Comparison of ENCODE assay signal across 9 cellular contexts in genomic region chr2:23452853-23453420, GRCh38.
DNase-seq lines count a peak whose midpoint lies in the region; ATAC-seq, FAIRE-seq and TF ChIP-seq lines count a peak whose summit lies in the region.
"Had no signal": no experiment of that assay in that cellular context is flagged by ENCODE, and none has a peak within 500 bp of the region (broad histone marks: within the 10 kb centered on the region; RNA-seq: fewer than 3 reads in every experiment).

No MANE protein-coding gene starts in this region.

- WGBS in smooth muscle cell (ENCODE audit: low lambda C conversion rate), result 23% methylated on average over 9 of the region's 9 CpGs

- H3K27me3 ChIP-seq in CD8-positive, alpha-beta T cell (ENCODE audit: insufficient read depth, low read length), result no peaks in the 10 kb centered on the region
- H3K27me3 ChIP-seq in astrocyte (ENCODE audit: insufficient read depth, low read length) (peaks cover 4% of the 10 kb centered on the region), smooth muscle cell (ENCODE audit: low read depth) (no peaks in the 10 kb centered on the region), dorsolateral prefrontal cortex (peaks cover 0 to 14% (median 0%) of the 10 kb centered on the region in 45 donors)

- H3K4me3 Mint-ChIP-seq in CD8-positive, alpha-beta T cell, result peak overlapping the region; percentile 47
- H3K4me3 Mint-ChIP-seq in astrocyte (ENCODE audit: unreplicated experiment), result no peak overlapping the region

- POLR2A ChIA-PET in CD8-positive, alpha-beta T cell (lab: Charles Lee), result no interaction called here

- intact Hi-C loops in CD8-positive, alpha-beta T cell (cut with DNase I, micrococcal nuclease), result no loop called here
- intact Hi-C loops in dorsolateral prefrontal cortex (cut with DNase I), result no loop called here

- H3K27ac ChIP-seq in CD8-positive, alpha-beta T cell (ENCODE audit: low read depth, low read length), result no peak overlapping the region
- no peak overlapping the region for H3K27ac ChIP-seq in astrocyte (ENCODE audit: low read depth, low read length)
- H3K27ac ChIP-seq in smooth muscle cell (ENCODE audit: low read depth), result peak overlapping the region; percentile 82
- no peak overlapping the region for H3K27ac ChIP-seq in dorsolateral prefrontal cortex
- H3K27ac ChIP-seq: parathyroid adenoma had no signal

- H3K36me3 ChIP-seq in CD8-positive, alpha-beta T cell (ENCODE audit: insufficient read depth, low read length), result no peaks in the 10 kb centered on the region
- H3K36me3 ChIP-seq in astrocyte (ENCODE audit: insufficient read depth, low read length) (no peaks in the 10 kb centered on the region), smooth muscle cell (ENCODE audit: low read depth) (no peaks in the 10 kb centered on the region)

- peaks cover 4% of the 10 kb centered on the region for H3F3A ChIP-seq in smooth muscle cell (ENCODE audit: low read depth)

- peak; percentile 84 for ATAC-seq in CD8-positive, alpha-beta T cell
- peak; percentile 36 for ATAC-seq in GM19463 (IDR thresholded peaks at IDR 0.05; ENCODE audit: unreplicated experiment)

- H3K27me3 Mint-ChIP-seq in CD8-positive, alpha-beta T cell (ENCODE audit: low read depth), result peaks cover 13% of the 10 kb centered on the region
- peaks cover 29% of the 10 kb centered on the region for H3K27me3 Mint-ChIP-seq in astrocyte (ENCODE audit: low read depth, unreplicated experiment)

- H3K36me3 Mint-ChIP-seq in CD8-positive, alpha-beta T cell, result no peaks in the 10 kb centered on the region
- peaks cover 2% of the 10 kb centered on the region for H3K36me3 Mint-ChIP-seq in astrocyte (ENCODE audit: low read depth, unreplicated experiment)

- peak overlapping the region; percentile 43 for H3K27ac Mint-ChIP-seq in CD8-positive, alpha-beta T cell
- peak overlapping the region; percentile 8 for H3K27ac Mint-ChIP-seq in astrocyte (ENCODE audit: unreplicated experiment)

- CTCF ChIA-PET in CD8-positive, alpha-beta T cell (lab: Charles Lee), result no interaction called here

- DNase-seq in CD8-positive, alpha-beta T cell, result peak in 2 of 7 experiments; percentile 49 to 73
- DNase-seq in Jurkat, Clone E6-1 (ENCODE audit: low read depth, low spot score), result peak; percentile 89
- DNase-seq in astrocyte (ENCODE audit: low read depth) (peak; percentile 72), smooth muscle cell (lab: John Stamatoyannopoulos, UW; ENCODE audit: unreplicated experiment) (no peak), D341Med (ENCODE audit: low spot score) (no peak), DMS53 treated with DMSO at 0.1 percent for 48 hours (lab: John Stamatoyannopoulos, UW; ENCODE audit: unreplicated experiment) (no peak), dorsolateral prefrontal cortex (no peak)

- H3K9me3 ChIP-seq in CD8-positive, alpha-beta T cell (ENCODE audit: low read length), result no peaks in the 10 kb centered on the region
- H3K9me3 ChIP-seq in astrocyte (ENCODE audit: insufficient read depth, low read depth, low read length), result no peaks in the 10 kb centered on the region
- no peaks in the 10 kb centered on the region for H3K9me3 ChIP-seq in smooth muscle cell (replicated peaks; ENCODE audit: low read depth)

- no peak for FAIRE-seq in astrocyte (lab: Jason Lieb, UNC)

- peaks cover 29% of the 10 kb centered on the region for H3K4me1 ChIP-seq in CD8-positive, alpha-beta T cell (ENCODE audit: insufficient read depth, low read length)
- H3K4me1 ChIP-seq in astrocyte (ENCODE audit: insufficient read depth, low read length) (peaks cover 11% of the 10 kb centered on the region), smooth muscle cell (ENCODE audit: low read depth) (peaks cover 24% of the 10 kb centered on the region)
- H3K4me1 ChIP-seq: parathyroid adenoma had no signal

- H2AFZ ChIP-seq in astrocyte (ENCODE audit: low read depth, low read length), result no peak overlapping the region
- H2AFZ ChIP-seq in smooth muscle cell (ENCODE audit: low read depth), result peak overlapping the region; percentile 73
- H2AFZ ChIP-seq: parathyroid adenoma had no signal

- H4K20me1 ChIP-seq in astrocyte (ENCODE audit: insufficient read depth, low read length) (no peaks in the 10 kb centered on the region), smooth muscle cell (ENCODE audit: low read depth) (no peaks in the 10 kb centered on the region)

- no peaks in the 10 kb centered on the region for H3K79me2 ChIP-seq in astrocyte (ENCODE audit: insufficient read depth, low read length)
- H3K79me2 ChIP-seq in smooth muscle cell (ENCODE audit: low read depth), result no peaks in the 10 kb centered on the region
- H3K79me2 ChIP-seq: parathyroid adenoma had no signal

- H3K9ac ChIP-seq in astrocyte (ENCODE audit: low read length), result no peak overlapping the region
- peak overlapping the region; percentile 44 for H3K9ac ChIP-seq in smooth muscle cell (ENCODE audit: low read depth)
- H3K9ac ChIP-seq: parathyroid adenoma had no signal

- H3K4me1 Mint-ChIP-seq in CD8-positive, alpha-beta T cell (ENCODE audit: low read depth), result peaks cover 30% of the 10 kb centered on the region
- H3K4me1 Mint-ChIP-seq in astrocyte (ENCODE audit: low read depth, unreplicated experiment), result peaks cover 25% of the 10 kb centered on the region

- peak overlapping the region; percentile 72 for H3K4me2 ChIP-seq in astrocyte (ENCODE audit: low read length)
- peak overlapping the region; percentile 79 for H3K4me2 ChIP-seq in smooth muscle cell

- no peak for TF ChIP-seq CTCF in CD8-positive, alpha-beta T cell (IDR thresholded peaks at IDR 0.05)
- TF ChIP-seq CTCF in astrocyte (IDR thresholded peaks at IDR 0.05; ENCODE audit: insufficient read depth, low read depth, low read length) (no peak), smooth muscle cell (IDR thresholded peaks at IDR 0.05; ENCODE audit: borderline replicate concordance, insufficient read depth, poor library complexity, severe bottlenecking) (no peak), dorsolateral prefrontal cortex (IDR thresholded peaks at IDR 0.05 in 54 of 56, conservative IDR thresholded peaks at IDR 0.05 in 2 of 56; ENCODE audit: low read depth in 1 of 56, partially characterized antibody in 56 of 56) (no peak)

- H3K4me3 ChIP-seq in CD8-positive, alpha-beta T cell (ENCODE audit: low read depth, low read length), result no peak overlapping the region
- peak overlapping the region; percentile 16 for H3K4me3 ChIP-seq in Jurkat, Clone E6-1 (ENCODE audit: low read length)
- no peak overlapping the region for H3K4me3 ChIP-seq in astrocyte (ENCODE audit: insufficient read depth, low read depth, low read length)
- H3K4me3 ChIP-seq in smooth muscle cell, result no peak overlapping the region
- H3K4me3 ChIP-seq in dorsolateral prefrontal cortex, result no peak overlapping the region

- no peaks in the 10 kb centered on the region for H3K9me3 Mint-ChIP-seq in CD8-positive, alpha-beta T cell
- no peaks in the 10 kb centered on the region for H3K9me3 Mint-ChIP-seq in astrocyte (ENCODE audit: unreplicated experiment)

Comparison
In these comparisons a context has a peak if more than half of its experiments do, and no peak if none do; other contexts are left out.
1. DNase-seq: peak in Jurkat, Clone E6-1 (single experiment) and astrocyte (single experiment); none in smooth muscle cell (single experiment), D341Med (single experiment), DMS53 treated with DMSO at 0.1 percent for 48 hours (single experiment) and dorsolateral prefrontal cortex (0 of 10).